In the genomic region with DNA sequence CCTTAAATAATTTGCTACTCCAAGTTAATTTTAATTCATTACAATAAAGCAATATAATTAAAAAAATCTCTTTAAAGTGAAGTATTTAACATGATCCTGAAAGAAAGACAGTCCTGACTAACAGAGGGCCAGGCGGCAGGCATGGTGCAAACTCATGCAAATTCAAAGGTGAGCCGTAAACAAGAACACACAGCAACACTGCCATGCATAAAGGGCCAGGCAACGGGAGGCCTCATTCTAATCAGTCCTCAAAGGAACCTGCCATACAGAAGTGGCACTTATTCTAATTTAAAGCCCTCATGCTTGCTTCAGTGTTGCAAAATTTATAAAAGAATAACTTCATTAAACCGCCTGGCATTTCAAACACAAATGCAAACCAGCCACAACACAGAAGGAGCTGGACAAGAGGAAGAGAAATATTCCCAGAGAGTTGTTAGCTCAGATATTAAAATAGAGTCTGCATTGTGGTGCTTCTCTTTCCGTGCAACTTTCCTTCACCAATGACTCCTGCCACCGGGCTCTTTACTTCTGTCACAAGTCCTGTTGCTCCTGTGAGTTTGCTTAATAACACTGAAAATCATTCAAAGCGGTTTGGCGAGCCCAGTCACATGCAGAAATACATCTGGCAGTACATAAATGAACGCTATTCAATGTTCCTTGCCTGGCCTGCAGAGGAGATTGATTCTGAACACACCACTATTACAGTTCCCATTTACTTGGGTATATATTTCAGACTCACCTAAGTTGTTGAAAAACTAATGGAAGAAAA, we compare ENCODE assay signal across 1 cellular context.
TF ChIP-seq lines count a peak whose summit lies in the region.

No MANE protein-coding gene starts in this region.

TF ChIP-seq in HepG2, 621 proteins besides CTCF, POLR2A, EP300 and RAD21:
- TF ChIP-seq ZNF282 (IDR thresholded peaks at IDR 0.05; ENCODE audit: partially characterized antibody) = no peak
- no peak for TF ChIP-seq RELA (CRISPR knock-in tag; IDR thresholded peaks at IDR 0.05)
- TF ChIP-seq, protein P1, sequence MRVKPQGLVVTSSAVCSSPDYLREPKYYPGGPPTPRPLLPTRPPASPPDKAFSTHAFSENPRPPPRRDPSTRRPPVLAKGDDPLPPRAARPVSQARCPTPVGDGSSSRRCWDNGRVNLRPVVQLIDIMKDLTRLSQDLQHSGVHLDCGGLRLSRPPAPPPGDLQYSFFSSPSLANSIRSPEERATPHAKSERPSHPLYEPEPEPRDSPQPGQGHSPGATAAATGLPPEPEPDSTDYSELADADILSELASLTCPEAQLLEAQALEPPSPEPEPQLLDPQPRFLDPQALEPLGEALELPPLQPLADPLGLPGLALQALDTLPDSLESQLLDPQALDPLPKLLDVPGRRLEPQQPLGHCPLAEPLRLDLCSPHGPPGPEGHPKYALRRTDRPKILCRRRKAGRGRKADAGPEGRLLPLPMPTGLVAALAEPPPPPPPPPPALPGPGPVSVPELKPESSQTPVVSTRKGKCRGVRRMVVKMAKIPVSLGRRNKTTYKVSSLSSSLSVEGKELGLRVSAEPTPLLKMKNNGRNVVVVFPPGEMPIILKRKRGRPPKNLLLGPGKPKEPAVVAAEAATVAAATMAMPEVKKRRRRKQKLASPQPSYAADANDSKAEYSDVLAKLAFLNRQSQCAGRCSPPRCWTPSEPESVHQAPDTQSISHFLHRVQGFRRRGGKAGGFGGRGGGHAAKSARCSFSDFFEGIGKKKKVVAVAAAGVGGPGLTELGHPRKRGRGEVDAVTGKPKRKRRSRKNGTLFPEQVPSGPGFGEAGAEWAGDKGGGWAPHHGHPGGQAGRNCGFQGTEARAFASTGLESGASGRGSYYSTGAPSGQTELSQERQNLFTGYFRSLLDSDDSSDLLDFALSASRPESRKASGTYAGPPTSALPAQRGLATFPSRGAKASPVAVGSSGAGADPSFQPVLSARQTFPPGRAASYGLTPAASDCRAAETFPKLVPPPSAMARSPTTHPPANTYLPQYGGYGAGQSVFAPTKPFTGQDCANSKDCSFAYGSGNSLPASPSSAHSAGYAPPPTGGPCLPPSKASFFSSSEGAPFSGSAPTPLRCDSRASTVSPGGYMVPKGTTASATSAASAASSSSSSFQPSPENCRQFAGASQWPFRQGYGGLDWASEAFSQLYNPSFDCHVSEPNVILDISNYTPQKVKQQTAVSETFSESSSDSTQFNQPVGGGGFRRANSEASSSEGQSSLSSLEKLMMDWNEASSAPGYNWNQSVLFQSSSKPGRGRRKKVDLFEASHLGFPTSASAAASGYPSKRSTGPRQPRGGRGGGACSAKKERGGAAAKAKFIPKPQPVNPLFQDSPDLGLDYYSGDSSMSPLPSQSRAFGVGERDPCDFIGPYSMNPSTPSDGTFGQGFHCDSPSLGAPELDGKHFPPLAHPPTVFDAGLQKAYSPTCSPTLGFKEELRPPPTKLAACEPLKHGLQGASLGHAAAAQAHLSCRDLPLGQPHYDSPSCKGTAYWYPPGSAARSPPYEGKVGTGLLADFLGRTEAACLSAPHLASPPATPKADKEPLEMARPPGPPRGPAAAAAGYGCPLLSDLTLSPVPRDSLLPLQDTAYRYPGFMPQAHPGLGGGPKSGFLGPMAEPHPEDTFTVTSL (CRISPR knock-in tag; IDR thresholded peaks at IDR 0.05; ENCODE audit: borderline replicate concordance) = no peak
- no peak for TF ChIP-seq TCF12 (IDR thresholded peaks at IDR 0.05)
- TF ChIP-seq TCF12 (CRISPR knock-in tag; IDR thresholded peaks at IDR 0.05) = no peak
- TF ChIP-seq ZNF207 (IDR thresholded peaks at IDR 0.05; ENCODE audit: borderline replicate concordance) = no peak
- TF ChIP-seq SYNCRIP (IDR thresholded peaks at IDR 0.05; ENCODE audit: insufficient read depth, low read depth, low read length) = no peak
- TF ChIP-seq ELF1 (CRISPR knock-in tag; IDR thresholded peaks at IDR 0.05) = no peak
- TF ChIP-seq, protein P2, sequence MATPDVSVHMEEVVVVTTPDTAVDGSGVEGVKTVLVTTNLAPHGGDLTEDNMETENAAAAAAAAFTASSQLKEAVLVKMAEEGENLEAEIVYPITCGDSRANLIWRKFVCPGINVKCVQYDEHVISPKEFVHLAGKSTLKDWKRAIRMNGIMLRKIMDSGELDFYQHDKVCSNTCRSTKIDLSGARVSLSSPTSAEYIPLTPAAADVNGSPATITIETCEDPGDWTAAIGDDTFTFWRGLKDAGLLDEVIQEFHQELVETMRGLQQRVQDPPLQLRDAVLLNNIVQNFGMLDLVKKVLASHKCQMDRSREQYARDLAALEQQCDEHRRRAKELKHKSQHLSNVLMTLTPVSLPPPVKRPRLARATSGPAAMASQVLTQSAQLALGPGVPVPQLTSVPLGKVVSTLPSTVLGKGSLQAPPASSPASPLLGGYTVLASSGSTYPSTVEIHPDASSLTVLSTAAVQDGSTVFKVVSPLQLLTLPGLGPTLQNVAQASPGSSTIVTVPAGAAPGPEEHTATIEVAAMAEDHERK (CRISPR knock-in tag; IDR thresholded peaks at IDR 0.05; ENCODE audit: low read depth) = no peak
- no peak for TF ChIP-seq KLF6 (CRISPR knock-in tag; IDR thresholded peaks at IDR 0.05)
- no peak for TF ChIP-seq RFX3 (CRISPR knock-in tag; IDR thresholded peaks at IDR 0.05)
- TF ChIP-seq ZNF317 (CRISPR knock-in tag; IDR thresholded peaks at IDR 0.05) = no peak
- no peak for TF ChIP-seq ZNF605 (CRISPR knock-in tag; IDR thresholded peaks at IDR 0.05)
- TF ChIP-seq TBL1XR1 (IDR thresholded peaks at IDR 0.05; ENCODE audit: borderline replicate concordance, low read length, partially characterized antibody) = no peak
- no peak for TF ChIP-seq TRIM24 (CRISPR knock-in tag; IDR thresholded peaks at IDR 0.05)
- no peak for TF ChIP-seq KLF13 (CRISPR knock-in tag; IDR thresholded peaks at IDR 0.05)
- TF ChIP-seq ZSCAN30 (CRISPR knock-in tag; IDR thresholded peaks at IDR 0.05) = no peak
